ENCODE assay signal across 14 cellular contexts in genomic region chr2:239073745-239074530, GRCh38.
DNase-seq lines count a peak whose midpoint lies in the region; ATAC-seq and TF ChIP-seq lines count a peak whose summit lies in the region.
"Had no signal": no experiment of that assay in that cellular context is flagged by ENCODE, and none has a peak within 500 bp of the region (broad histone marks: within the 10 kb centered on the region; RNA-seq: fewer than 3 reads in every experiment).

No MANE protein-coding gene starts in this region.

- no peak overlapping the region for H3K4me3 ChIP-seq in spleen
- H3K4me3 ChIP-seq: GM23248, HAP-1 had no signal

- no peaks in the 10 kb centered on the region for H3K27me3 ChIP-seq in spleen (replicated peaks in 1 of 7)

- H3K4me3 Mint-ChIP-seq in glutamatergic neuron (ENCODE audit: unreplicated experiment) = no peak overlapping the region
- H3K4me3 Mint-ChIP-seq: CD4-positive, alpha-beta T cell had no signal

- TF ChIP-seq CTCF in glutamatergic neuron (IDR thresholded peaks at IDR 0.05; ENCODE audit: partially characterized antibody, unreplicated experiment) = no peak
- TF ChIP-seq CTCF in spleen (IDR thresholded peaks at IDR 0.05 in 8 of 11, conservative IDR thresholded peaks at IDR 0.05 in 3 of 11) = no peak
- no peak for TF ChIP-seq CTCF in GM13976 (IDR thresholded peaks at IDR 0.05; ENCODE audit: borderline replicate concordance, control extremely low read depth, extremely low read depth, insufficient read depth, missing control alignments)

- H3K36me3 ChIP-seq in spleen = peaks cover 4 to 94% (median 75%) of the 10 kb centered on the region in 6 donors
- H3K36me3 ChIP-seq: HAP-1 had no signal

- in situ Hi-C loops in GM13976 (cut with MboI; ENCODE audit: low sequenced_read_pairs, unreplicated experiment) = no loop called here

- peak overlapping the region; percentile 15 for H3K27ac Mint-ChIP-seq in glutamatergic neuron (ENCODE audit: unreplicated experiment)
- H3K27ac Mint-ChIP-seq: CD4-positive, alpha-beta T cell had no signal

- no peaks in the 10 kb centered on the region for H3K4me1 ChIP-seq in spleen
- H3K4me1 ChIP-seq: Caco-2, HAP-1 had no signal

- peaks cover 8% of the 10 kb centered on the region for H3K36me3 Mint-ChIP-seq in glutamatergic neuron (ENCODE audit: unreplicated experiment)

- H3K9me3 Mint-ChIP-seq in glutamatergic neuron (ENCODE audit: unreplicated experiment) = peaks cover 9% of the 10 kb centered on the region
- H3K9me3 Mint-ChIP-seq: CD4-positive, alpha-beta T cell had no signal

- intact Hi-C loops in spleen (cut with DNase I; ENCODE audit: low total_unique reads) = no loop called here

- H3K27ac ChIP-seq in spleen = no peak overlapping the region
- H3K27ac ChIP-seq: C4-2B, GM23248 had no signal

- 90 to 97% (median 94%) methylated on average over 18 of the region's 18 CpGs for WGBS in spleen, 5 donors

- peak; percentile 55 for DNase-seq in Ammon's horn (ENCODE audit: low spot score)
- no peak for DNase-seq in glutamatergic neuron
- peak; percentile 25 for DNase-seq in midbrain (lab: John Stamatoyannopoulos, UW)
- peak; percentile 54 for DNase-seq in spleen
- DNase-seq in 8988T = no peak
- no peak for DNase-seq in GM13976 (ENCODE audit: low spot score)
- DNase-seq: ACHN; Caco-2; CD4-positive, alpha-beta T cell; GM23248 had no signal

- peaks cover 6% of the 10 kb centered on the region for H3K27me3 Mint-ChIP-seq in glutamatergic neuron (ENCODE audit: unreplicated experiment)
- H3K27me3 Mint-ChIP-seq: CD4-positive, alpha-beta T cell had no signal

- ATAC-seq in HG02981 (IDR thresholded peaks at IDR 0.05; ENCODE audit: unreplicated experiment) (no peak), GM19452 (IDR thresholded peaks at IDR 0.05; ENCODE audit: unreplicated experiment) (no peak)

- peaks cover 2% of the 10 kb centered on the region for H3K4me1 Mint-ChIP-seq in glutamatergic neuron (ENCODE audit: low read depth, unreplicated experiment)

- TF ChIP-seq POLR2A in spleen (IDR thresholded peaks at IDR 0.05) = no peak

- H3K9me3 ChIP-seq in spleen = no peaks in the 10 kb centered on the region
- H3K9me3 ChIP-seq: Caco-2, HAP-1 had no signal

Comparison
In these comparisons a context has a peak if more than half of its experiments do, and no peak if none do; other contexts are left out.
1. DNase-seq: peak in Ammon's horn (single experiment), midbrain (single experiment) and spleen (single experiment); none in glutamatergic neuron (single experiment), 8988T (single experiment) and GM13976 (single experiment).